1 cellular context compared by ENCODE assay signal in the genomic region with DNA sequence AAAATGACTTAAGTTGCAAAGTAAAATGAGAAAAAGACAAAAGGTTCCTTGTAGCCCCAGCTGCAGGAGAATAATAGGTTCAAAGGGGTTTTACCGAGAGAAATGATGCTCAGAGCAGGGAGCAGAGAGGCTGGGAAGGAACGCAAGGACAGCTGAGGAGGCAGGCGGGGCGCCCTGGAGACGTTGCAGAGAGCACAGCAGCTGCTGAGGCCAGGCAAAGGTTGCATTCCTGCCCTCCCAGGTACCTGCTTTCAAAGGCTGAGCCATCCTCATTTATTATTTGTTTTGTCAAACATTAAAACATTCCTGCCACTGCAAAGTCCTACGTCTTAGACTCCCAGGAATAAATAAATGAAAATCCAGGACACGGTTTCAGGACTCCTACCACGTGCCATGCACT.
TF ChIP-seq lines count a peak whose summit lies in the region.

No MANE protein-coding gene starts in this region.

TF ChIP-seq in SK-N-SH, 30 proteins besides CTCF, POLR2A, EP300 and RAD21:
- TF ChIP-seq MEF2A (IDR thresholded peaks at IDR 0.05; ENCODE audit: borderline replicate concordance, low read depth), result no peak
- TF ChIP-seq CHD2 (IDR thresholded peaks at IDR 0.05; ENCODE audit: low read length, partially characterized antibody), result no peak
- TF ChIP-seq, protein P1, sequence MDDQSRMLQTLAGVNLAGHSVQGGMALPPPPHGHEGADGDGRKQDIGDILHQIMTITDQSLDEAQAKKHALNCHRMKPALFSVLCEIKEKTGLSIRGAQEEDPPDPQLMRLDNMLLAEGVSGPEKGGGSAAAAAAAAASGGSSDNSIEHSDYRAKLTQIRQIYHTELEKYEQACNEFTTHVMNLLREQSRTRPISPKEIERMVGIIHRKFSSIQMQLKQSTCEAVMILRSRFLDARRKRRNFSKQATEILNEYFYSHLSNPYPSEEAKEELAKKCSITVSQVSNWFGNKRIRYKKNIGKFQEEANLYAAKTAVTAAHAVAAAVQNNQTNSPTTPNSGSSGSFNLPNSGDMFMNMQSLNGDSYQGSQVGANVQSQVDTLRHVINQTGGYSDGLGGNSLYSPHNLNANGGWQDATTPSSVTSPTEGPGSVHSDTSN (IDR thresholded peaks at IDR 0.05), result no peak
- TF ChIP-seq, protein P2, sequence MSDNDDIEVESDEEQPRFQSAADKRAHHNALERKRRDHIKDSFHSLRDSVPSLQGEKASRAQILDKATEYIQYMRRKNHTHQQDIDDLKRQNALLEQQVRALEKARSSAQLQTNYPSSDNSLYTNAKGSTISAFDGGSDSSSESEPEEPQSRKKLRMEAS (IDR thresholded peaks at IDR 0.05; ENCODE audit: low read depth), result no peak
- no peak for TF ChIP-seq RCOR1 (IDR thresholded peaks at IDR 0.05; ENCODE audit: low read length)
- no peak for TF ChIP-seq JUND (IDR thresholded peaks at IDR 0.05)
- TF ChIP-seq, protein P3, sequence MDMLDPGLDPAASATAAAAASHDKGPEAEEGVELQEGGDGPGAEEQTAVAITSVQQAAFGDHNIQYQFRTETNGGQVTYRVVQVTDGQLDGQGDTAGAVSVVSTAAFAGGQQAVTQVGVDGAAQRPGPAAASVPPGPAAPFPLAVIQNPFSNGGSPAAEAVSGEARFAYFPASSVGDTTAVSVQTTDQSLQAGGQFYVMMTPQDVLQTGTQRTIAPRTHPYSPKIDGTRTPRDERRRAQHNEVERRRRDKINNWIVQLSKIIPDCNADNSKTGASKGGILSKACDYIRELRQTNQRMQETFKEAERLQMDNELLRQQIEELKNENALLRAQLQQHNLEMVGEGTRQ (IDR thresholded peaks at IDR 0.05; ENCODE audit: borderline replicate concordance, low read depth, low read length), result no peak
- TF ChIP-seq RFX5 (IDR thresholded peaks at IDR 0.05; ENCODE audit: low read length), result no peak
- TF ChIP-seq FOXM1 (IDR thresholded peaks at IDR 0.05; ENCODE audit: low read depth), result no peak
- no peak for TF ChIP-seq EZH2phosphoT487 (IDR thresholded peaks at IDR 0.05; ENCODE audit: borderline replicate concordance, low read depth)
- TF ChIP-seq, protein P4, sequence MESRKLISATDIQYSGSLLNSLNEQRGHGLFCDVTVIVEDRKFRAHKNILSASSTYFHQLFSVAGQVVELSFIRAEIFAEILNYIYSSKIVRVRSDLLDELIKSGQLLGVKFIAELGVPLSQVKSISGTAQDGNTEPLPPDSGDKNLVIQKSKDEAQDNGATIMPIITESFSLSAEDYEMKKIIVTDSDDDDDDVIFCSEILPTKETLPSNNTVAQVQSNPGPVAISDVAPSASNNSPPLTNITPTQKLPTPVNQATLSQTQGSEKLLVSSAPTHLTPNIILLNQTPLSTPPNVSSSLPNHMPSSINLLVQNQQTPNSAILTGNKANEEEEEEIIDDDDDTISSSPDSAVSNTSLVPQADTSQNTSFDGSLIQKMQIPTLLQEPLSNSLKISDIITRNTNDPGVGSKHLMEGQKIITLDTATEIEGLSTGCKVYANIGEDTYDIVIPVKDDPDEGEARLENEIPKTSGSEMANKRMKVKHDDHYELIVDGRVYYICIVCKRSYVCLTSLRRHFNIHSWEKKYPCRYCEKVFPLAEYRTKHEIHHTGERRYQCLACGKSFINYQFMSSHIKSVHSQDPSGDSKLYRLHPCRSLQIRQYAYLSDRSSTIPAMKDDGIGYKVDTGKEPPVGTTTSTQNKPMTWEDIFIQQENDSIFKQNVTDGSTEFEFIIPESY (IDR thresholded peaks at IDR 0.05; ENCODE audit: borderline replicate concordance, low read depth), result no peak
- TF ChIP-seq GATA2 (CRISPR knock-in tag; IDR thresholded peaks at IDR 0.05), result no peak
- no peak for TF ChIP-seq SMC3 (IDR thresholded peaks at IDR 0.05; ENCODE audit: low read depth, low read length)
